Comparison of ENCODE assay signal across 11 cellular contexts in the genomic region with DNA sequence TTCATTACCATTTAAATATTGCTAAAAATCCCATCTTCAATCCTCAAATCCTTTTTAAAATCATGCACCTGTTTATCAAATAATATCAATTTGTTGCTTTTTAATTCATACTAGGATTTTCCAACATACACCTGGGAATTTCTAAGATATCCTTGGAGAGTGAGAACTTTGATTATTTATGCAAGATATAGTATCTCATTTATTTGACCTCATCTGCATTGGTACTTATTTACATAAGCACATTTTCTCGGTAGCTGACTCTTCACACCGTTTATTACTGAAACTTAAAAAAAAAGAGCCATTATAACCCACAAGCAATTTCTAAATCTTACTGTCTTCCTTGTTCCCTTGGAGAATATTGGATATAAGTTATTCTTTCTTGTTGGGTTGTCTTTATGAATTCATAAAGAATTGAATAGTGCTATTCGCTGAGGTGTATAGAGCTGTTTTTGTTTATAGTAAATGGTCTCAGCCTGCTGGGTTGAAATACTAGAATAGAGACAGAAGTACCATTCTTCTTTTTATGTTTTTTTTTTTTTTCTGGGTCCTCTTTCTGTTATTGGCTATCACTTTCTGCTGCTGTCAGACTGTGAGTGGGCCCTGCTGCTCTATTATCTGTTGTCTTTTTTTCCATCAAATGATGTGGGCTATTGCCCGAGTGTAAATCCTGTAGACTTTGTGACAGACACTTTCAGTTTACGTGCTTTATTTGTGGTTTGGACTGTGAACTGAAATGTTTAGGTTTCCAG. TPM values are rescaled to one million over a fixed set of nuclear protein-coding genes. Genes with fewer than 3 reads are reported as not detected.
DNase-seq lines count a peak whose midpoint lies in the region; ATAC-seq and TF ChIP-seq lines count a peak whose summit lies in the region.
"Had no signal": no experiment of that assay in that cellular context is flagged by ENCODE, and none has a peak within 500 bp of the region (broad histone marks: within the 10 kb centered on the region; RNA-seq: fewer than 3 reads in every experiment).

No MANE protein-coding gene starts in this region.

- H3K9me3 Mint-ChIP-seq in neural progenitor cell = no peaks in the 10 kb centered on the region
- H3K9me3 Mint-ChIP-seq: memory B cell had no signal

- H4K20me1 ChIP-seq in smooth muscle cell (ENCODE audit: low read depth) = no peaks in the 10 kb centered on the region
- no peaks in the 10 kb centered on the region for H4K20me1 ChIP-seq in neural progenitor cell (ENCODE audit: low read depth)

- no peak for TF ChIP-seq CTCF in smooth muscle cell (IDR thresholded peaks at IDR 0.05; ENCODE audit: borderline replicate concordance, insufficient read depth, poor library complexity, severe bottlenecking)
- no peak for TF ChIP-seq CTCF in neural progenitor cell (IDR thresholded peaks at IDR 0.05)
- TF ChIP-seq CTCF in body of pancreas (IDR thresholded peaks at IDR 0.05) = no peak

- ATAC-seq in GM19043 (IDR thresholded peaks at IDR 0.05; ENCODE audit: low read depth, unreplicated experiment) (peak; percentile 40), HG02763 (IDR thresholded peaks at IDR 0.05; ENCODE audit: unreplicated experiment) (peak; percentile 32), body of pancreas (no peak)
- ATAC-seq: Panc1 had no signal

- peak overlapping the region; percentile 61 for H3K4me3 ChIP-seq in smooth muscle cell
- H3K4me3 ChIP-seq in neural progenitor cell = no peak overlapping the region
- H3K4me3 ChIP-seq in body of pancreas = no peak overlapping the region
- H3K4me3 ChIP-seq: skin epidermis had no signal

- no peaks in the 10 kb centered on the region for H3K36me3 ChIP-seq in smooth muscle cell (ENCODE audit: low read depth)
- no peaks in the 10 kb centered on the region for H3K36me3 ChIP-seq in neural progenitor cell
- no peaks in the 10 kb centered on the region for H3K36me3 ChIP-seq in body of pancreas (replicated peaks in 1 of 2; ENCODE audit: insufficient read depth in 1 of 2, low read depth in 2 of 2)

- intact Hi-C loops in body of pancreas (cut with DNase I) = no loop called here

- H3K4me3 Mint-ChIP-seq in neural progenitor cell = no peak overlapping the region

- no peak overlapping the region for H3K27ac ChIP-seq in smooth muscle cell (ENCODE audit: low read depth)
- no peak overlapping the region for H3K27ac ChIP-seq in neural progenitor cell
- no peak overlapping the region for H3K27ac ChIP-seq in body of pancreas
- H3K27ac ChIP-seq: skin epidermis had no signal

- H3K27me3 Mint-ChIP-seq in neural progenitor cell (ENCODE audit: insufficient read depth, low read depth) = peaks cover 17% of the 10 kb centered on the region
- H3K27me3 Mint-ChIP-seq: memory B cell had no signal

- H3K27me3 ChIP-seq in smooth muscle cell (ENCODE audit: low read depth) = peaks cover 62% of the 10 kb centered on the region
- H3K27me3 ChIP-seq in neural progenitor cell = peaks cover 46% of the 10 kb centered on the region
- no peaks in the 10 kb centered on the region for H3K27me3 ChIP-seq in body of pancreas

- no peak for TF ChIP-seq POLR2A in body of pancreas (IDR thresholded peaks at IDR 0.05)

- no peaks in the 10 kb centered on the region for H3K9me3 ChIP-seq in smooth muscle cell (replicated peaks; ENCODE audit: low read depth)
- no peaks in the 10 kb centered on the region for H3K9me3 ChIP-seq in neural progenitor cell (ENCODE audit: low read depth)
- no peaks in the 10 kb centered on the region for H3K9me3 ChIP-seq in body of pancreas

- peaks cover 3% of the 10 kb centered on the region for H3K4me1 ChIP-seq in smooth muscle cell (ENCODE audit: low read depth)
- peaks cover 18% of the 10 kb centered on the region for H3K4me1 ChIP-seq in neural progenitor cell
- H3K4me1 ChIP-seq in body of pancreas = peaks cover 39% of the 10 kb centered on the region

- no peak overlapping the region for H3K27ac Mint-ChIP-seq in neural progenitor cell
- H3K27ac Mint-ChIP-seq: memory B cell had no signal

- H3K9ac ChIP-seq in smooth muscle cell (ENCODE audit: low read depth) (no peak overlapping the region), neural progenitor cell (no peak overlapping the region)

- H3F3A ChIP-seq in smooth muscle cell (ENCODE audit: low read depth) (no peaks in the 10 kb centered on the region), neural progenitor cell (ENCODE audit: low read depth) (peaks cover 20% of the 10 kb centered on the region)

- no peak overlapping the region for H3K4me2 ChIP-seq in smooth muscle cell
- no peak overlapping the region for H3K4me2 ChIP-seq in neural progenitor cell

- DNase-seq in NCI-H345 (lab: John Stamatoyannopoulos, UW) (peak; percentile 24), smooth muscle cell (lab: John Stamatoyannopoulos, UW; ENCODE audit: unreplicated experiment) (no peak), neural progenitor cell (ENCODE audit: low spot score) (no peak), OCI-M2 (lab: John Stamatoyannopoulos, UW; ENCODE audit: unreplicated experiment) (no peak), body of pancreas (no peak)
- no peak for DNase-seq in activated T-cell treated with anti-CD3 and anti-CD28 coated beads, Interleukin-2, amount 50 U/mL, for 1 hour

- H3K79me2 ChIP-seq in smooth muscle cell (ENCODE audit: low read depth) (no peaks in the 10 kb centered on the region), neural progenitor cell (ENCODE audit: low read depth) (peaks cover 12% of the 10 kb centered on the region)

- H3K4me1 Mint-ChIP-seq in neural progenitor cell = peaks cover 8% of the 10 kb centered on the region

- H3K36me3 Mint-ChIP-seq in neural progenitor cell = no peaks in the 10 kb centered on the region
- H3K36me3 Mint-ChIP-seq: memory B cell had no signal

- 91% methylated on average over 5 of the region's 5 CpGs for WGBS in smooth muscle cell (ENCODE audit: low lambda C conversion rate)
- WGBS in body of pancreas, 2 donors = 58 to 60% methylated on average over 5 of the region's 5 CpGs

- H2AFZ ChIP-seq in smooth muscle cell (ENCODE audit: low read depth) (no peak overlapping the region), neural progenitor cell (replicated peaks) (no peak overlapping the region)

RNA-seq across cellular contexts. Expression of gene UGT8, which starts 2.9 kb away (rescaled TPM):
- total RNA-seq in smooth muscle cell (0.09 TPM in 1 of 2 replicates, not detected in the other), neural progenitor cell (ENCODE audit: low replicate concordance) (2.8 and 4.3 TPM in 2 replicates), body of pancreas (1 to 10 TPM; 8.3 to 8.9 TPM)
- not detected in 2 replicates for polyA plus RNA-seq in smooth muscle cell
